ENCODE assay signal across 17 cellular contexts in the genomic region with DNA sequence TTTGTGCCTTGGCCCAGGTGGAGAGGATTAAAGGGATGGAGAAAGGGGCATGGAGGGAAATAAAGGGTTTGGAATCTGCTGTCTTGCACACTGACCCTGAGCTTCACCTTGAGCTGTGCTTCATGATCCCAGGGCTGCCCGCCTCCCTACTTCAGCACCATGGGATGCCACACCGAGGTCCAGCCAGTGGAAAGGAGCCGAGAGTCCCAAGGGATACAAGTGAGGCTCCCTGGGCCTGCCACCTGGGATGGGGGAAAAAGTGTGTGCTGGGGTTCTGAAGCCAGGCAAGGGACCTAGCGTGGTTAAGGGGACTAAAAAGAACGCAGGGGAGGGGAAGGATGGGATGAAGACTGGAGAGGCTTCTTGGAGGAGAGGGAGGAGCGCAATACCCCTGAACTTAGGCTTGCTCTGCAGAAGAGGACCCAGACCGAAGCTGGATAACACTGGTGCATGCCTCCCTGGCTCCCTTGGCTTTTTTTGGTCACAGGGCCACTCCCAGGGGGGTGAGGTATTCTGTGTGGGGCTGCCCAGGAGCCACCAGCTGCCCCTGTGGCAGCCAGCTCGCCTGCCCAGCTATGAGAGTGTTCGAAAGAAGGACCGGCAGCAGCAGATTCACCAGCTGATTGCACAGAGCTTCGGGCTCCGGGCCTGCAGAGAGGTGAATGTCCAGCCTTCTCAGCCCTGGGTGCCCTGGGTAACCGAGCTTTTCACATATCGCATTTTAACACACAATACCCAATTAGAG.
"Had no signal": no experiment of that assay in that cellular context is flagged by ENCODE, and none has a peak within 500 bp of the region (broad histone marks: within the 10 kb centered on the region; RNA-seq: fewer than 3 reads in every experiment).

No MANE protein-coding gene starts in this region.

- H3K4me1 ChIP-seq: prostate gland had no signal

- H3K27me3 ChIP-seq: esophagus squamous epithelium, testis, upper lobe of right lung had no signal

- H3K9me3 Mint-ChIP-seq: activated CD4-positive, alpha-beta T cell treated with anti-CD3 and anti-CD28 coated beads, Interleukin-2, amount 10 ng/mL, durations not matched to agents 7 days and 5 days; activated naive CD4-positive, alpha-beta T cell treated with anti-CD3 and anti-CD28 coated beads for 36 hours; activated T-helper 1 cell treated with anti-CD3 and anti-CD28 coated beads, Interleukin-12 subunit alpha, Interleukin-12 subunit beta, Interleukin-2, Interleukin-4 antibody, amounts not matched to agents 30 ng/mL and 10 ng/mL and 1 ng/mL, durations not matched to agents 14 hours and 24 hours and 36 hours; natural killer cell; stimulated activated naive CD8-positive, alpha-beta T cell treated with anti-CD3 and anti-CD28 coated beads, Interleukin-15, amount 100 ng/mL, for 72 hours had no signal

- H3K9me3 ChIP-seq: esophagus squamous epithelium, left ventricle myocardium inferior, prostate gland, testis, upper lobe of right lung had no signal

- ATAC-seq: natural killer cell; right cardiac atrium; stimulated activated naive CD8-positive, alpha-beta T cell treated with anti-CD3 and anti-CD28 coated beads, Interleukin-15, amount 100 ng/mL, for 72 hours; upper lobe of right lung had no signal

- H3K27ac ChIP-seq: coronary artery, esophagus squamous epithelium, left ventricle myocardium inferior, prostate gland, testis, upper lobe of right lung had no signal

- H3K27me3 Mint-ChIP-seq: activated CD4-positive, alpha-beta T cell treated with anti-CD3 and anti-CD28 coated beads, Interleukin-2, amount 10 ng/mL, durations not matched to agents 7 days and 5 days; stimulated activated naive CD8-positive, alpha-beta T cell treated with anti-CD3 and anti-CD28 coated beads, Interleukin-15, amount 100 ng/mL, for 72 hours had no signal

- H3K4me3 Mint-ChIP-seq: activated CD4-positive, alpha-beta T cell treated with anti-CD3 and anti-CD28 coated beads, Interleukin-2, amount 10 ng/mL, durations not matched to agents 7 days and 5 days; activated naive CD4-positive, alpha-beta T cell treated with anti-CD3 and anti-CD28 coated beads for 36 hours; activated T-helper 1 cell treated with anti-CD3 and anti-CD28 coated beads, Interleukin-12 subunit alpha, Interleukin-12 subunit beta, Interleukin-2, Interleukin-4 antibody, amounts not matched to agents 30 ng/mL and 10 ng/mL and 1 ng/mL, durations not matched to agents 14 hours and 24 hours and 36 hours; natural killer cell; stimulated activated naive CD8-positive, alpha-beta T cell treated with anti-CD3 and anti-CD28 coated beads, Interleukin-15, amount 100 ng/mL, for 72 hours had no signal

- DNase-seq: activated CD4-positive, alpha-beta T cell treated with anti-CD3 and anti-CD28 coated beads, Interleukin-2, amount 10 ng/mL, durations not matched to agents 7 days and 5 days; activated naive CD4-positive, alpha-beta T cell treated with anti-CD3 and anti-CD28 coated beads for 36 hours; caudate nucleus; esophagus squamous epithelium; hippocampal formation; left ventricle myocardium inferior; natural killer cell; occipital lobe; right cardiac atrium; small intestine; stimulated activated naive CD8-positive, alpha-beta T cell treated with anti-CD3 and anti-CD28 coated beads, Interleukin-15, amount 100 ng/mL, for 72 hours; testis; upper lobe of right lung had no signal

- H3K4me3 ChIP-seq: coronary artery, esophagus squamous epithelium, left ventricle myocardium inferior, prostate gland, testis, upper lobe of right lung had no signal

- FAIRE-seq: keratinocyte, small intestine had no signal

- H3K27ac Mint-ChIP-seq: activated CD4-positive, alpha-beta T cell treated with anti-CD3 and anti-CD28 coated beads, Interleukin-2, amount 10 ng/mL, durations not matched to agents 7 days and 5 days; activated naive CD4-positive, alpha-beta T cell treated with anti-CD3 and anti-CD28 coated beads for 36 hours; activated T-helper 1 cell treated with anti-CD3 and anti-CD28 coated beads, Interleukin-12 subunit alpha, Interleukin-12 subunit beta, Interleukin-2, Interleukin-4 antibody, amounts not matched to agents 30 ng/mL and 10 ng/mL and 1 ng/mL, durations not matched to agents 14 hours and 24 hours and 36 hours; natural killer cell; stimulated activated naive CD8-positive, alpha-beta T cell treated with anti-CD3 and anti-CD28 coated beads, Interleukin-15, amount 100 ng/mL, for 72 hours had no signal
